In genomic region chr11:110196884-110197420, GRCh38 we compare ENCODE assay signal across 17 cellular contexts.
"Had no signal": no experiment of that assay in that cellular context is flagged by ENCODE, and none has a peak within 500 bp of the region (broad histone marks: within the 10 kb centered on the region; RNA-seq: fewer than 3 reads in every experiment).

No MANE protein-coding gene starts in this region.

- H3K4me3 Mint-ChIP-seq: activated CD4-positive, alpha-beta T cell treated with anti-CD3 and anti-CD28 coated beads, Interleukin-2, amount 10 ng/mL, durations not matched to agents 7 days and 5 days; activated naive CD8-positive, alpha-beta T cell treated with anti-CD3 and anti-CD28 coated beads for 36 hours; activated T-helper 1 cell treated with anti-CD3 and anti-CD28 coated beads, Interleukin-12 subunit alpha, Interleukin-12 subunit beta, Interleukin-2, Interleukin-4 antibody, amounts not matched to agents 30 ng/mL and 10 ng/mL and 1 ng/mL, durations not matched to agents 14 hours and 24 hours and 36 hours; central memory CD8-positive, alpha-beta T cell; dendritic cell treated with granulocyte-macrophage colony-stimulating factor and Interleukin-4, amounts not matched to agents 40 ng/mL and 50 ng/mL, for 4 days; immature natural killer cell; naive thymus-derived CD8-positive, alpha-beta T cell had no signal

- H3K9me3 ChIP-seq: body of pancreas, pancreas, suprapubic skin, upper lobe of left lung had no signal

- H3K27ac ChIP-seq: body of pancreas, pancreas, suprapubic skin, upper lobe of left lung had no signal

- H3K9me3 Mint-ChIP-seq: activated CD4-positive, alpha-beta T cell treated with anti-CD3 and anti-CD28 coated beads, Interleukin-2, amount 10 ng/mL, durations not matched to agents 7 days and 5 days; activated naive CD8-positive, alpha-beta T cell treated with anti-CD3 and anti-CD28 coated beads for 36 hours; central memory CD8-positive, alpha-beta T cell; dendritic cell treated with granulocyte-macrophage colony-stimulating factor and Interleukin-4, amounts not matched to agents 40 ng/mL and 50 ng/mL, for 4 days; immature natural killer cell; naive thymus-derived CD8-positive, alpha-beta T cell had no signal

- ATAC-seq: body of pancreas; left colon; naive thymus-derived CD8-positive, alpha-beta T cell; pancreas; stimulated activated naive CD8-positive, alpha-beta T cell treated with anti-CD3 and anti-CD28 coated beads, Interleukin-15, Interleukin-2, amounts not matched to agents 100 U/mL and 50 U/mL, for 24 hours had no signal

- H3K27ac Mint-ChIP-seq: activated CD4-positive, alpha-beta T cell treated with anti-CD3 and anti-CD28 coated beads, Interleukin-2, amount 10 ng/mL, durations not matched to agents 7 days and 5 days; activated naive CD8-positive, alpha-beta T cell treated with anti-CD3 and anti-CD28 coated beads for 36 hours; activated T-helper 1 cell treated with anti-CD3 and anti-CD28 coated beads, Interleukin-12 subunit alpha, Interleukin-12 subunit beta, Interleukin-2, Interleukin-4 antibody, amounts not matched to agents 30 ng/mL and 10 ng/mL and 1 ng/mL, durations not matched to agents 14 hours and 24 hours and 36 hours; dendritic cell treated with granulocyte-macrophage colony-stimulating factor and Interleukin-4, amounts not matched to agents 40 ng/mL and 50 ng/mL, for 4 days; immature natural killer cell; naive thymus-derived CD8-positive, alpha-beta T cell had no signal

- H3K4me3 ChIP-seq: body of pancreas, pancreas, suprapubic skin, upper lobe of left lung had no signal

- H3K4me1 ChIP-seq: body of pancreas, pancreas, suprapubic skin, upper lobe of left lung had no signal

- DNase-seq: activated CD4-positive, alpha-beta T cell treated with anti-CD3 and anti-CD28 coated beads, Interleukin-2, amount 10 ng/mL, durations not matched to agents 7 days and 5 days; activated naive CD8-positive, alpha-beta T cell treated with anti-CD3 and anti-CD28 coated beads for 36 hours; amygdala; body of pancreas; effector memory CD4-positive, alpha-beta T cell; head of caudate nucleus; immature natural killer cell; left colon; naive thymus-derived CD8-positive, alpha-beta T cell; pancreas; stimulated activated CD4-positive, alpha-beta T cell treated with anti-CD3 and anti-CD28 coated beads, Interleukin-4, amount 100 ng/mL, for 1 hour; stimulated activated naive CD8-positive, alpha-beta T cell treated with anti-CD3 and anti-CD28 coated beads, Interleukin-15, Interleukin-2, amounts not matched to agents 100 U/mL and 50 U/mL, for 24 hours; upper lobe of left lung had no signal

- H3K27me3 ChIP-seq: body of pancreas, pancreas, suprapubic skin, upper lobe of left lung had no signal

- H3K27me3 Mint-ChIP-seq: central memory CD8-positive, alpha-beta T cell; dendritic cell treated with granulocyte-macrophage colony-stimulating factor and Interleukin-4, amounts not matched to agents 40 ng/mL and 50 ng/mL, for 4 days had no signal

- H3K36me3 ChIP-seq: pancreas, suprapubic skin, upper lobe of left lung had no signal

- H3K36me3 Mint-ChIP-seq: activated naive CD8-positive, alpha-beta T cell treated with anti-CD3 and anti-CD28 coated beads for 36 hours; immature natural killer cell; naive thymus-derived CD8-positive, alpha-beta T cell had no signal
